Comparison of ENCODE assay signal across 23 cellular contexts in the genomic region with DNA sequence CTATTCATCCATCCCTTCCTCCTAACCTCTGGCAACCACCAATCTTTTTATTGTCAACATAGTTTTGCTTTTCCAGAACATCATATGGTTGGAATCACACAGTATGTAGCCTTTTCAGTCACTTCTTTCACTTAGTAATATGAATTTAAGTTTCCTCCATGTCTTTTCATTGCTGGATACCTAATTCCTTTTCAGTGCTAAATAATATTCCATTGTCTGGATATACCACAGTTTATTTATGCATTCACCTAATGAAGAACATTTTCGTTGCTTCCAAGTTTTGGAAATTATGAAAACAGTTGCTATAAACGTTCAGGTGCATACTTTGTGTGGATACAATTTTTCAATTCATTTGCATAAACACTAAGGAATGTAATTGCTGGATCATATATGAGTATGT.
A peak's percentile ranks its signal among the peaks of the same experiment; 100 is the strongest.
DNase-seq lines count a peak whose midpoint lies in the region; ATAC-seq, FAIRE-seq and TF ChIP-seq lines count a peak whose summit lies in the region.
"Had no signal": no experiment of that assay in that cellular context is flagged by ENCODE, and none has a peak within 500 bp of the region (broad histone marks: within the 10 kb centered on the region; RNA-seq: fewer than 3 reads in every experiment).

No MANE protein-coding gene starts in this region.

- TF ChIP-seq RAD21 in A549 (conservative IDR thresholded peaks at IDR 0.05 in 1 of 2, IDR thresholded peaks at IDR 0.05 in 1 of 2) (no peak), H1 (IDR thresholded peaks at IDR 0.05 in 1 of 2, conservative IDR thresholded peaks at IDR 0.05 in 1 of 2; ENCODE audit: low read depth in 2 of 2, low read length in 2 of 2) (no peak)

- no peaks in the 10 kb centered on the region for H4K20me1 ChIP-seq in H1 (replicated peaks in 1 of 2; ENCODE audit: control insufficient read depth in 1 of 2, insufficient read depth in 2 of 2, low read length in 2 of 2)
- H4K20me1 ChIP-seq: BLaER1 treated with 17β-estradiol and CSF1 and Interleukin-3, amounts not matched to agents 10 nM and 100 nM had no signal

- H3K27me3 ChIP-seq in H1 (replicated peaks in 1 of 4; ENCODE audit: control insufficient read depth in 3 of 4, extremely low read depth in 1 of 4, insufficient read depth in 3 of 4, low read length in 3 of 4) (no peaks in the 10 kb centered on the region), thyroid gland (no peaks in the 10 kb centered on the region)
- H3K27me3 ChIP-seq: BLaER1 treated with 17β-estradiol and CSF1 and Interleukin-3, amounts not matched to agents 10 nM and 100 nM had no signal

- H4K91ac ChIP-seq in H1 (replicated peaks; ENCODE audit: insufficient read length, low read length): no peak overlapping the region

- no peak overlapping the region for H2BK5ac ChIP-seq in H1 (ENCODE audit: low read depth, low read length)

- H2BK20ac ChIP-seq in H1 (ENCODE audit: low read length): no peak overlapping the region

- no peaks in the 10 kb centered on the region for H3K79me2 ChIP-seq in H1 (ENCODE audit: control insufficient read depth in 1 of 2, insufficient read depth in 2 of 2, low read length in 2 of 2)

- TF ChIP-seq POLR2A in A549 (IDR thresholded peaks at IDR 0.05; ENCODE audit: low read length) (no peak), H1 (IDR thresholded peaks at IDR 0.05; ENCODE audit: control extremely low read depth in 1 of 2, low read depth in 2 of 2, low read length in 2 of 2) (no peak), thyroid gland (IDR thresholded peaks at IDR 0.05) (no peak)

- TF ChIP-seq CTCF in A549 (IDR thresholded peaks at IDR 0.05) (no peak), HEK293 (tag by site-specific recombination; IDR thresholded peaks at IDR 0.05) (no peak), H1 (IDR thresholded peaks at IDR 0.05; ENCODE audit: control extremely low read depth in 1 of 3, insufficient read depth in 1 of 3, low read depth in 1 of 3, low read length in 3 of 3) (no peak), thyroid gland (IDR thresholded peaks at IDR 0.05) (no peak)

- FAIRE-seq in A549 (lab: Jason Lieb, UNC) (peak; percentile 13), H1 (lab: Jason Lieb, UNC) (no peak)
- FAIRE-seq: A204.1, D721Med, GM12878, GM12892, GM18507 had no signal

- no peak overlapping the region for H4K8ac ChIP-seq in H1 (ENCODE audit: extremely low read depth, insufficient read depth, low read length)

- no peak for ATAC-seq in A549
- ATAC-seq: CD8-positive, alpha-beta T cell; GM12878 had no signal

- H2BK120ac ChIP-seq in H1 (replicated peaks; ENCODE audit: low read depth, low read length): no peak overlapping the region

- H3K4me3 ChIP-seq in A549 (no peak overlapping the region), HEK293 (ENCODE audit: low read depth, low read length) (no peak overlapping the region), H1 (ENCODE audit: extremely low read depth in 1 of 4, insufficient read depth in 2 of 4, low read depth in 3 of 4, low read length in 4 of 4) (no peak overlapping the region), thyroid gland (replicated peaks in 1 of 3) (no peak overlapping the region)
- H3K4me3 ChIP-seq: BLaER1 treated with 17β-estradiol and CSF1 and Interleukin-3, amounts not matched to agents 10 nM and 100 nM; GM12878 had no signal

- 2% methylated on average over 2 of the region's 2 CpGs for WGBS in A549 (ENCODE audit: missing lambda C conversion rate)
- 79% methylated on average over 2 of the region's 2 CpGs; no CpG with 5 or more reads in 1 of the 2 experiments for WGBS in H1 (ENCODE audit: extremely low coverage in 1 of 2, insufficient coverage in 1 of 2, insufficient read length in 1 of 2, insufficient replicate concordance in 2 of 2, low coverage in 1 of 2, low lambda C conversion rate in 2 of 2, missing lambda C conversion rate in 1 of 2), 2 experiments
- WGBS in thyroid gland, 2 donors: 41 to 48% methylated on average over 2 of the region's 2 CpGs

- no peak overlapping the region for H3K23ac ChIP-seq in H1 (ENCODE audit: insufficient read length)

- H3K36me3 ChIP-seq in HEK293 (ENCODE audit: control insufficient read depth in 2 of 2, insufficient read depth in 1 of 2, low read length in 2 of 2) (no peaks in the 10 kb centered on the region), H1 (ENCODE audit: control insufficient read depth in 2 of 4, insufficient read depth in 4 of 4, low read length in 3 of 4) (no peaks in the 10 kb centered on the region), thyroid gland (no peaks in the 10 kb centered on the region)
- H3K36me3 ChIP-seq: BLaER1 treated with 17β-estradiol and CSF1 and Interleukin-3, amounts not matched to agents 10 nM and 100 nM had no signal

- H3K9me3 ChIP-seq in A549: peaks cover 26% of the 10 kb centered on the region
- H3K9me3 ChIP-seq in HEK293 (ENCODE audit: control insufficient read depth, insufficient read depth, low read depth, low read length): no peaks in the 10 kb centered on the region
- H3K9me3 ChIP-seq in H1 (ENCODE audit: insufficient read depth in 2 of 2, low read depth in 1 of 2, low read length in 1 of 2): peaks cover 20 to 41% of the 10 kb centered on the region in 2 experiments
- H3K9me3 ChIP-seq in thyroid gland: no peaks in the 10 kb centered on the region

- no peak overlapping the region for H2BK15ac ChIP-seq in H1 (ENCODE audit: low read length)

- H3K23me2 ChIP-seq in H1 (ENCODE audit: low read depth, low read length): no peaks in the 10 kb centered on the region

- no peak for TF ChIP-seq EP300 in A549 (IDR thresholded peaks at IDR 0.05)
- no peak for TF ChIP-seq EP300 in H1 (IDR thresholded peaks at IDR 0.05; ENCODE audit: borderline replicate concordance in 1 of 2, low read depth in 2 of 2, low read length in 2 of 2)

- H3K4me2 ChIP-seq in A549 (no peak overlapping the region), H1 (ENCODE audit: insufficient read depth in 1 of 2, low read depth in 2 of 2, low read length in 2 of 2) (no peak overlapping the region)
- H3K4me2 ChIP-seq: BLaER1 treated with 17β-estradiol and CSF1 and Interleukin-3, amounts not matched to agents 10 nM and 100 nM had no signal

- no peak overlapping the region for H3K14ac ChIP-seq in H1 (ENCODE audit: insufficient read length)

- CTCF ChIA-PET in A549 (lab: Yijun Ruan, JAX) (no interaction called here), HEK293 (lab: Yijun Ruan, JAX) (no interaction called here), H1 (lab: Charles Lee; ENCODE audit: partially characterized antibody) (no interaction called here)

- intact Hi-C loops in thyroid gland (cut with DNase I): no loop called here

- H2AK5ac ChIP-seq in H1 (ENCODE audit: low read depth, low read length): no peak overlapping the region

- H3K79me1 ChIP-seq in H1 (ENCODE audit: low read depth, low read length): no peaks in the 10 kb centered on the region

- H3K56ac ChIP-seq in H1 (replicated peaks; ENCODE audit: insufficient read length, low read depth, low read length): no peak overlapping the region

- no peak overlapping the region for H2BK12ac ChIP-seq in H1 (ENCODE audit: low read depth, low read length)

- H3K4me1 ChIP-seq in A549 (no peaks in the 10 kb centered on the region), HEK293 (ENCODE audit: control insufficient read depth, insufficient read depth, low read length) (no peaks in the 10 kb centered on the region), H1 (replicated peaks in 1 of 4; ENCODE audit: control insufficient read depth in 3 of 4, insufficient read depth in 4 of 4, low read length in 3 of 4) (no peaks in the 10 kb centered on the region), thyroid gland (no peaks in the 10 kb centered on the region)
- H3K4me1 ChIP-seq: BLaER1 treated with 17β-estradiol and CSF1 and Interleukin-3, amounts not matched to agents 10 nM and 100 nM; Caco-2 had no signal

- H3K18ac ChIP-seq in H1 (ENCODE audit: extremely low read depth, low read length): no peak overlapping the region

- no peak overlapping the region for H3K9ac ChIP-seq in H1 (replicated peaks in 1 of 4; ENCODE audit: extremely low read depth in 1 of 4, low read depth in 3 of 4, low read length in 3 of 4)
- H3K9ac ChIP-seq: BLaER1 treated with 17β-estradiol and CSF1 and Interleukin-3, amounts not matched to agents 10 nM and 100 nM had no signal

- POLR2A ChIA-PET in A549 (lab: Yijun Ruan, JAX) (no interaction called here), HEK293 (lab: Yijun Ruan, JAX) (no interaction called here), H1 (lab: Charles Lee; ENCODE audit: partially characterized antibody) (no interaction called here)

- no peak overlapping the region for H4K5ac ChIP-seq in H1 (ENCODE audit: insufficient read length, low read depth, low read length)

- no peak overlapping the region for H2AFZ ChIP-seq in H1 (ENCODE audit: low read length)

- no peak overlapping the region for H3K27ac ChIP-seq in A549
- no peak overlapping the region for H3K27ac ChIP-seq in HEK293 (ENCODE audit: extremely low read depth, low read depth, low read length)
- no peak overlapping the region for H3K27ac ChIP-seq in H1 (ENCODE audit: low read depth, low read length)
- H3K27ac ChIP-seq in thyroid gland: no peak overlapping the region
- H3K27ac ChIP-seq: BLaER1 treated with 17β-estradiol and CSF1 and Interleukin-3, amounts not matched to agents 10 nM and 100 nM; C4-2B had no signal

- DNase-seq in A549 (ENCODE audit: low read depth in 1 of 2, low spot score in 1 of 2) (no peak), H1 (ENCODE audit: low read depth in 1 of 2, low spot score in 2 of 2) (no peak), DMS153 treated with DMSO at 0.1 percent for 48 hours (lab: John Stamatoyannopoulos, UW; ENCODE audit: unreplicated experiment) (no peak), thyroid gland (no peak)
- DNase-seq: 8988T; AML-193; Caco-2; Calu3; CD4-positive, alpha-beta T cell; CD8-positive, alpha-beta T cell; DMS53; DMS79; DND-41; EL; GDM1 had no signal

- no peak overlapping the region for H3K4ac ChIP-seq in H1 (replicated peaks; ENCODE audit: insufficient read length, low read depth, low read length)

TF ChIP-seq in A549, 52 proteins besides CTCF, POLR2A, EP300 and RAD21 (continues in another document):
- no peak for TF ChIP-seq NPAS2 (CRISPR knock-in tag; IDR thresholded peaks at IDR 0.05; ENCODE audit: borderline replicate concordance)
- TF ChIP-seq JUNB (IDR thresholded peaks at IDR 0.05): no peak
- TF ChIP-seq TP53 (CRISPR knock-in tag; IDR thresholded peaks at IDR 0.05): no peak
- TF ChIP-seq GATA3 (IDR thresholded peaks at IDR 0.05; ENCODE audit: borderline replicate concordance): no peak

TF ChIP-seq in HEK293, 187 proteins besides CTCF, POLR2A, EP300 and RAD21 (continues in another document):
- TF ChIP-seq ZNF610 (tag by site-specific recombination; IDR thresholded peaks at IDR 0.05; ENCODE audit: borderline replicate concordance): no peak
- no peak for TF ChIP-seq ZNF621 (tag by site-specific recombination; IDR thresholded peaks at IDR 0.05)
- no peak for TF ChIP-seq IKZF3 (tag by site-specific recombination; IDR thresholded peaks at IDR 0.05)

TF ChIP-seq in H1, 55 proteins besides CTCF, POLR2A, EP300 and RAD21:
- 0 out of 2 replicates have a peak, but pooled peaks have one; percentile 28 for TF ChIP-seq KDM1A (IDR thresholded peaks at IDR 0.05; ENCODE audit: borderline replicate concordance, low read length)
- no peak for TF ChIP-seq KDM5A (IDR thresholded peaks at IDR 0.05; ENCODE audit: low read length)
- TF ChIP-seq BRCA1 (IDR thresholded peaks at IDR 0.05; ENCODE audit: low read depth, low read length): no peak
